1 cellular context compared by ENCODE assay signal in the genomic region with DNA sequence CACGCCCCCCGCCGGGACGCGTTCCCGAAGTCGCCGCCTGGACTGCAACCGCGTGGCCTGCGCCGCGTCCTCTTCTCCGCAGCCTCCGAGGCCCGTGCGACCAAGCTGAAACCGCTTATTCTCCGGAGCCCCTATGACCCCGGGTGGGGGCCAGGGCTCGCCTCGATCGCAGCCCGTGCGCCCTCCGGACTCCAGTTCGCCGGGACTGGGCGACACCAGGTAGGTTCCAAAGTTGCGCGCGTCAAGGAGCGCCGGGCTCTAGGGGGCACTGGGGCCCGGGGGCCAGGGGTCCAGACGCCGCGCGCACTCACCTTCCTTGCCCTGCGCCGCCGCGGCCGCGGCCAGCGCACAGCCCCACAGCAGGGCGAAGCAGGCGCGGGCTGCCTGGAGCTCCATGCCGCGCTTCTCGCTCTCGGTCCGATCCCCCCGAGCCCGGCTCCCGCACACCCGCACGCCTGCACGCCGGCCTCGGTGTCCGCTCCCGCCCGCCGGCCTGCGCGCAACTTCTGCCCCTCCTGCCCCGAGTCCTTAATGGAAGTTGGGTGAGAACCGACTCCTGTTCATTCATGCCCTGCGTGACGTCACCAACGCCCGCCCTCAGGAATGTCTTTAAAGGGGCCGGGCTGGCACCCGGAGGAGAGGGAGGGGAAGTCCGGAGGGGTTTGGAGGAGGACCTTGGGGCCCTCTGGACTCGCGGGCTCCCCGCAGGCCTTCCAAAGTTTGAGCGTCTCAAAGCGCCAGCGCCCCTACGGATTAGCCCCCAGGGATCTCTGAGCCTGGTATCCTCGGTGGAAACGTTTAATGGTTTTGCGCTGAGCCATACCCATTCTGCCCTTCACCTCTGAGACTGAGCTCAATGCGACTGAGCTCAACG.
TF ChIP-seq lines count a peak whose summit lies in the region.

A gene (minus strand): TSS at position 533 of the 874 bp plus-strand sequence. CDS start 137 bp downstream, at position 396.

TF ChIP-seq in WTC11, 78 proteins besides CTCF, POLR2A, EP300 and RAD21 (continued from another document):
- TF ChIP-seq, protein P1, sequence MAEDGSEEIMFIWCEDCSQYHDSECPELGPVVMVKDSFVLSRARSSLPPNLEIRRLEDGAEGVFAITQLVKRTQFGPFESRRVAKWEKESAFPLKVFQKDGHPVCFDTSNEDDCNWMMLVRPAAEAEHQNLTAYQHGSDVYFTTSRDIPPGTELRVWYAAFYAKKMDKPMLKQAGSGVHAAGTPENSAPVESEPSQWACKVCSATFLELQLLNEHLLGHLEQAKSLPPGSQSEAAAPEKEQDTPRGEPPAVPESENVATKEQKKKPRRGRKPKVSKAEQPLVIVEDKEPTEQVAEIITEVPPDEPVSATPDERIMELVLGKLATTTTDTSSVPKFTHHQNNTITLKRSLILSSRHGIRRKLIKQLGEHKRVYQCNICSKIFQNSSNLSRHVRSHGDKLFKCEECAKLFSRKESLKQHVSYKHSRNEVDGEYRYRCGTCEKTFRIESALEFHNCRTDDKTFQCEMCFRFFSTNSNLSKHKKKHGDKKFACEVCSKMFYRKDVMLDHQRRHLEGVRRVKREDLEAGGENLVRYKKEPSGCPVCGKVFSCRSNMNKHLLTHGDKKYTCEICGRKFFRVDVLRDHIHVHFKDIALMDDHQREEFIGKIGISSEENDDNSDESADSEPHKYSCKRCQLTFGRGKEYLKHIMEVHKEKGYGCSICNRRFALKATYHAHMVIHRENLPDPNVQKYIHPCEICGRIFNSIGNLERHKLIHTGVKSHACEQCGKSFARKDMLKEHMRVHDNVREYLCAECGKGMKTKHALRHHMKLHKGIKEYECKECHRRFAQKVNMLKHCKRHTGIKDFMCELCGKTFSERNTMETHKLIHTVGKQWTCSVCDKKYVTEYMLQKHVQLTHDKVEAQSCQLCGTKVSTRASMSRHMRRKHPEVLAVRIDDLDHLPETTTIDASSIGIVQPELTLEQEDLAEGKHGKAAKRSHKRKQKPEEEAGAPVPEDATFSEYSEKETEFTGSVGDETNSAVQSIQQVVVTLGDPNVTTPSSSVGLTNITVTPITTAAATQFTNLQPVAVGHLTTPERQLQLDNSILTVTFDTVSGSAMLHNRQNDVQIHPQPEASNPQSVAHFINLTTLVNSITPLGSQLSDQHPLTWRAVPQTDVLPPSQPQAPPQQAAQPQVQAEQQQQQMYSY (CRISPR knock-in tag; IDR thresholded peaks at IDR 0.05): no peak
- no peak for TF ChIP-seq KAT7 (CRISPR knock-in tag; IDR thresholded peaks at IDR 0.05; ENCODE audit: borderline replicate concordance)
- TF ChIP-seq, protein P2, sequence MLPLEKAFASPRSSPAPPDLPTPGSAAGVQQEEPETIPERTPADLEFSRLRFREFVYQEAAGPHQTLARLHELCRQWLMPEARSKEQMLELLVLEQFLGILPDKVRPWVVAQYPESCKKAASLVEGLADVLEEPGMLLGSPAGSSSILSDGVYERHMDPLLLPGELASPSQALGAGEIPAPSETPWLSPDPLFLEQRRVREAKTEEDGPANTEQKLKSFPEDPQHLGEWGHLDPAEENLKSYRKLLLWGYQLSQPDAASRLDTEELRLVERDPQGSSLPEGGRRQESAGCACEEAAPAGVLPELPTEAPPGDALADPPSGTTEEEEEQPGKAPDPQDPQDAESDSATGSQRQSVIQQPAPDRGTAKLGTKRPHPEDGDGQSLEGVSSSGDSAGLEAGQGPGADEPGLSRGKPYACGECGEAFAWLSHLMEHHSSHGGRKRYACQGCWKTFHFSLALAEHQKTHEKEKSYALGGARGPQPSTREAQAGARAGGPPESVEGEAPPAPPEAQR (CRISPR knock-in tag; IDR thresholded peaks at IDR 0.05): no peak
TF ChIP-seq in WTC11: peak in this region for 19.
